20 cellular contexts compared by ENCODE assay signal in the genomic region with DNA sequence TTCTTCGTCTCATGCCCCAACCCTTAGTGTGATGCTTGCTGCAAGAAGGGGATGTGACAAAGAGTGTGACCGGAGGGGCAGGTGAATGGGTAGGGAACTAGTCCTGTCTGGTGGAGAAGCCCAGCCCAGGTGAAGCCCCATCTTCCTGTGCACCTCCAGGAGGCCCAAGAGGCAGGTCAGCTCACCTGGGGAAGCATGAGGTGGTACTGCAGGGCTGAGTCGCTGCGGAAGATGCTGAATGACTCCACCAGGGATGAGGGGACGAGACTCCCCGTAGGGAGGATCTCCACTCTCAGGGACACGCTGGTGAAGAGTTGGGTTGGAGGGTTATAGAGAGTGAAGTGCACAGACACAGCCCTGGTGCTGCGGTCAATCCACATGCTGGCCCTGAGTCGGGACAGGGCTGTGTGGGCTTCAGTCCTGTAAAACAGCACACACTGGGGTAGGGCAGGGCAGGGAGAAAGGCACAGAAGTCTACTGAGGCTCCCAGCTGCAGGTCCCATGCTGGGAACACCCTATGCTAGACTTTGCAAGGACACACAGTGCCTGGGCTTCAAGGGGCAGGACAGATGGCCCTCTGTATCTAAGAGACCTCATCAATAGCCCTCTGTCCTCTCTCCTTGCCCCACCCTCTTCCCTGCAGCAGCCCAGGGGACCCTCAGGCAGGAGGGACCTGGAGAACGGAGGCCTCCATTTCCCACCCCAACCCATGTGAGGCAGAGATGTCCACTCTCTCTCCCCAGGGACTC.
DNase-seq lines count a peak whose midpoint lies in the region; ATAC-seq, FAIRE-seq and TF ChIP-seq lines count a peak whose summit lies in the region.
"Had no signal": no experiment of that assay in that cellular context is flagged by ENCODE, and none has a peak within 500 bp of the region (broad histone marks: within the 10 kb centered on the region; RNA-seq: fewer than 3 reads in every experiment).

No MANE protein-coding gene starts in this region.

- TF ChIP-seq EP300 in HepG2 (IDR thresholded peaks at IDR 0.05; ENCODE audit: low read depth in 2 of 2, low read length in 2 of 2) (no peak), HepG2 (CRISPR knock-in tag; IDR thresholded peaks at IDR 0.05; ENCODE audit: borderline replicate concordance) (no peak)

- no peak overlapping the region for H3K9ac ChIP-seq in HepG2 (ENCODE audit: insufficient read depth, low read depth, low read length)

- ATAC-seq in HepG2 (peak; percentile 33), right lobe of liver (no peak), pancreas (no peak), HG03280 (IDR thresholded peaks at IDR 0.05; ENCODE audit: unreplicated experiment) (no peak)
- ATAC-seq: Right ventricle myocardium inferior had no signal

- H3K9me3 ChIP-seq in HepG2 (ENCODE audit: low read length): no peaks in the 10 kb centered on the region
- no peaks in the 10 kb centered on the region for H3K9me3 ChIP-seq in right lobe of liver
- H3K9me3 ChIP-seq in pancreas: no peaks in the 10 kb centered on the region
- H3K9me3 ChIP-seq: MG63 had no signal

- BruUV-seq in HepG2 (replicated peaks; lab: Mats Ljungman, UMichigan): no TSS peak

- H2AFZ ChIP-seq in HepG2 (ENCODE audit: low read length): no peak overlapping the region

- H3K36me3 ChIP-seq in HepG2 (replicated peaks in 1 of 2; ENCODE audit: control insufficient read depth in 1 of 2, insufficient read depth in 2 of 2, low read length in 2 of 2) (no peaks in the 10 kb centered on the region), right lobe of liver (no peaks in the 10 kb centered on the region), pancreas (no peaks in the 10 kb centered on the region)
- H3K36me3 ChIP-seq: MG63 had no signal

- H3K27ac ChIP-seq in HepG2 (ENCODE audit: extremely low read length, insufficient read depth, low read length): no peak overlapping the region
- no peak overlapping the region for H3K27ac ChIP-seq in right lobe of liver
- H3K27ac ChIP-seq in pancreas: no peak overlapping the region
- H3K27ac ChIP-seq: 22Rv1 had no signal

- H3K4me1 ChIP-seq in HepG2 (ENCODE audit: insufficient read depth, low read length) (peaks cover 49% of the 10 kb centered on the region), right lobe of liver (no peaks in the 10 kb centered on the region), pancreas (peaks cover 0 to 6% (median 4%) of the 10 kb centered on the region in 3 donors)

- no peak overlapping the region for H3K4me3 ChIP-seq in HepG2 (replicated peaks in 1 of 3; ENCODE audit: insufficient read depth in 1 of 3, low read depth in 2 of 3, low read length in 3 of 3)
- H3K4me3 ChIP-seq in right lobe of liver: no peak overlapping the region
- no peak overlapping the region for H3K4me3 ChIP-seq in pancreas
- H3K4me3 ChIP-seq: MG63 had no signal

- H3K4me2 ChIP-seq in HepG2 (ENCODE audit: low read depth, low read length): no peak overlapping the region

- TF ChIP-seq RAD21 in HepG2 (CRISPR knock-in tag; IDR thresholded peaks at IDR 0.05): no peak

- in situ Hi-C loops in HepG2 (cut with HindIII; ENCODE audit: extremely low pct_ligation_motif_present, low pct_unique_long_range_greater_than_20kb): no loop called here

- TF ChIP-seq POLR2A in HepG2 (IDR thresholded peaks at IDR 0.05; ENCODE audit: insufficient read depth in 1 of 2, low read depth in 2 of 2, low read length in 2 of 2): no peak
- TF ChIP-seq POLR2A in right lobe of liver (IDR thresholded peaks at IDR 0.05): no peak

- H4K20me1 ChIP-seq in HepG2 (ENCODE audit: insufficient read depth, low read length): no peaks in the 10 kb centered on the region

- 78% methylated on average over 10 of the region's 10 CpGs for WGBS in HepG2 (ENCODE audit: low lambda C conversion rate)
- WGBS in right lobe of liver (ENCODE audit: insufficient coverage, low coverage, low lambda C conversion rate, missing lambda C conversion rate): 54% methylated on average over 3 of the region's 10 CpGs
- WGBS in pancreas, 2 donors: 87 to 92% methylated on average over 10 of the region's 10 CpGs

- DNase-seq in HepG2 (ENCODE audit: low spot score): no peak
- DNase-seq in right lobe of liver: no peak
- peak; percentile 24 for DNase-seq in globus pallidus (ENCODE audit: low spot score)
- peak; percentile 14 for DNase-seq in pons (ENCODE audit: low spot score)
- no peak for DNase-seq in D721Med (ENCODE audit: insufficient read length, low spot score)
- no peak for DNase-seq in pancreas
- no peak for DNase-seq in NCI-H2081 treated with DMSO at 0.1 percent for 48 hours (lab: John Stamatoyannopoulos, UW)
- DNase-seq: ACHN; CD8-positive, alpha-beta memory T cell; DMS53; GDM1; MG63; NCI-H1694 treated with DMSO at 0.1 percent for 48 hours; NCI-H446 treated with DMSO at 0.1 percent for 48 hours; NCI-H526 treated with DMSO at 0.1 percent for 48 hours; OCI-M1 had no signal

- FAIRE-seq in HepG2 (lab: Jason Lieb, UNC) (no peak), D721Med (lab: Jason Lieb, UNC) (no peak), pancreas (lab: Jason Lieb, UNC) (no peak)
- FAIRE-seq: H1 had no signal

- TF ChIP-seq CTCF in HepG2 (CRISPR knock-in tag; IDR thresholded peaks at IDR 0.05) (no peak), right lobe of liver (IDR thresholded peaks at IDR 0.05) (no peak), D721Med (IDR thresholded peaks at IDR 0.05; ENCODE audit: insufficient read depth, missing control alignments) (no peak), pancreas (IDR thresholded peaks at IDR 0.05) (no peak)

- CTCF ChIA-PET in HepG2 (lab: Yijun Ruan, JAX; ENCODE audit: low intra/inter-chr PET ratio, low total read pairs): no interaction called here

- intact Hi-C loops in HepG2 (cut with micrococcal nuclease; ENCODE audit: unreplicated experiment) (loop anchor here (10.0 kb wide), 1 partner anchor 207 kb away; no protein-coding TSS in a partner anchor), right lobe of liver (cut with DNase I) (no loop called here), pancreas (cut with DNase I) (loop anchor here in 1 of 3 donors (10.0 kb wide), 1 partner anchor 537 kb away; no protein-coding TSS in a partner anchor)

- no peaks in the 10 kb centered on the region for H3K79me2 ChIP-seq in HepG2 (ENCODE audit: insufficient read depth, low read length)

- no peaks in the 10 kb centered on the region for H3K27me3 ChIP-seq in HepG2 (ENCODE audit: control insufficient read depth in 1 of 2, insufficient read depth in 2 of 2, low read length in 2 of 2)
- no peaks in the 10 kb centered on the region for H3K27me3 ChIP-seq in right lobe of liver
- H3K27me3 ChIP-seq in pancreas: no peaks in the 10 kb centered on the region
- H3K27me3 ChIP-seq: MG63 had no signal

- POLR2A ChIA-PET in HepG2 (lab: Yijun Ruan, JAX): no interaction called here

TF ChIP-seq in HepG2, 621 proteins besides CTCF, POLR2A, EP300 and RAD21 (continues in another document):
- TF ChIP-seq POLR2AphosphoS2 (IDR thresholded peaks at IDR 0.05; ENCODE audit: low read depth, low read length): no peak
- TF ChIP-seq ZSCAN30 (CRISPR knock-in tag; IDR thresholded peaks at IDR 0.05): no peak
- TF ChIP-seq TOPORS (CRISPR knock-in tag; IDR thresholded peaks at IDR 0.05): no peak
- no peak for TF ChIP-seq ZNF235 (CRISPR knock-in tag; IDR thresholded peaks at IDR 0.05; ENCODE audit: borderline replicate concordance)
- TF ChIP-seq ZBTB44 (CRISPR knock-in tag; IDR thresholded peaks at IDR 0.05): no peak
- no peak for TF ChIP-seq ZFYVE20 (CRISPR knock-in tag; IDR thresholded peaks at IDR 0.05; ENCODE audit: borderline replicate concordance, low read depth)
- TF ChIP-seq STAT5B (CRISPR knock-in tag; IDR thresholded peaks at IDR 0.05): no peak
- TF ChIP-seq TIGD3 (CRISPR knock-in tag; IDR thresholded peaks at IDR 0.05; ENCODE audit: borderline replicate concordance): no peak
- no peak for TF ChIP-seq FOXA1 (IDR thresholded peaks at IDR 0.05)
- TF ChIP-seq FOXA1 (CRISPR knock-in tag; IDR thresholded peaks at IDR 0.05): no peak
- TF ChIP-seq ZKSCAN5 (CRISPR knock-in tag; IDR thresholded peaks at IDR 0.05): no peak
- TF ChIP-seq RFX3 (CRISPR knock-in tag; IDR thresholded peaks at IDR 0.05): no peak
- TF ChIP-seq NFYC (CRISPR knock-in tag; IDR thresholded peaks at IDR 0.05): no peak
- no peak for TF ChIP-seq ZNF713 (CRISPR knock-in tag; IDR thresholded peaks at IDR 0.05)
- TF ChIP-seq GLMP (CRISPR knock-in tag; IDR thresholded peaks at IDR 0.05; ENCODE audit: borderline replicate concordance): no peak
- no peak for TF ChIP-seq DNMT3B (CRISPR knock-in tag; conservative IDR thresholded peaks at IDR 0.05)

Comparison
In these comparisons a context has a peak if more than half of its experiments do, and no peak if none do; other contexts are left out.
1. DNase-seq: peak in globus pallidus (single experiment) and pons (single experiment); none in HepG2 (single experiment), right lobe of liver (0 of 3), D721Med (single experiment), pancreas (0 of 6) and NCI-H2081 treated with DMSO at 0.1 percent for 48 hours (single experiment).